9 cellular contexts compared by ENCODE assay signal in genomic region chr16:67001159-67001486, GRCh38. TPM values are rescaled to one million over a fixed set of nuclear protein-coding genes. Genes with fewer than 3 reads are reported as not detected.
DNase-seq lines count a peak whose midpoint lies in the region; ATAC-seq, FAIRE-seq and TF ChIP-seq lines count a peak whose summit lies in the region.
"Had no signal": no experiment of that assay in that cellular context is flagged by ENCODE, and none has a peak within 500 bp of the region (broad histone marks: within the 10 kb centered on the region; RNA-seq: fewer than 3 reads in every experiment).

No MANE protein-coding gene starts in this region.

- peak overlapping the region; percentile 17 to 84 for H3K4me3 Mint-ChIP-seq in activated T-cell treated with anti-CD3 and anti-CD28 coated beads, Interleukin-2, amount 50 U/mL, for 72 hours

- H3K9me3 Mint-ChIP-seq in activated T-cell treated with anti-CD3 and anti-CD28 coated beads, Interleukin-2, amount 50 U/mL, for 72 hours, result no peaks in the 10 kb centered on the region
- H3K9me3 Mint-ChIP-seq: CD4-positive, alpha-beta T cell had no signal

- no peaks in the 10 kb centered on the region for H3K27me3 ChIP-seq in keratinocyte (ENCODE audit: control insufficient read depth, extremely low read depth, insufficient read depth, low read length)
- H3K27me3 ChIP-seq in thoracic aorta (replicated peaks; ENCODE audit: insufficient read depth), result no peaks in the 10 kb centered on the region

- no peak overlapping the region for H3K9ac ChIP-seq in keratinocyte (ENCODE audit: control insufficient read depth, extremely low read depth, insufficient read depth, low read length)

- peak overlapping the region; percentile 48 for H3K4me3 ChIP-seq in astrocyte of the spinal cord (ENCODE audit: low read depth, low read length)
- no peak overlapping the region for H3K4me3 ChIP-seq in keratinocyte (ENCODE audit: control insufficient read depth in 2 of 3, extremely low read depth in 1 of 3, insufficient read depth in 2 of 3, low read depth in 1 of 3, low read length in 3 of 3)
- peak overlapping the region; percentile 71 for H3K4me3 ChIP-seq in thoracic aorta

- ATAC-seq in activated T-cell treated with anti-CD3 and anti-CD28 coated beads, Interleukin-2, amount 50 U/mL, for 72 hours (replicated peaks in 1 of 2), result no peak
- ATAC-seq in thoracic aorta (ENCODE audit: insufficient number of reproducible peaks, low FRiP score, low read depth) (no peak), GM21786 (IDR thresholded peaks at IDR 0.05; ENCODE audit: unreplicated experiment) (no peak)

- DNase-seq in activated T-cell treated with anti-CD3 and anti-CD28 coated beads, Interleukin-2, amount 50 U/mL, for 72 hours, result no peak
- DNase-seq in activated T-cell treated with anti-CD3 and anti-CD28 coated beads for 4 hours (no peak), astrocyte of the spinal cord (ENCODE audit: low read depth, low spot score) (no peak), keratinocyte (ENCODE audit: low read depth, low spot score) (no peak), thoracic aorta (ENCODE audit: low spot score) (no peak), GM19239 (ENCODE audit: insufficient read length, low spot score) (no peak), GM12891 (ENCODE audit: insufficient read length, low spot score) (no peak)

- dilution Hi-C loops in keratinocyte (cut with MboI; ENCODE audit: extremely low pct_ligation_motif_present, low sequenced_read_pairs), result no loop called here

- H3K79me2 ChIP-seq in keratinocyte (ENCODE audit: control insufficient read depth, insufficient read depth, low read length), result no peaks in the 10 kb centered on the region

- H3K4me1 Mint-ChIP-seq in activated T-cell treated with anti-CD3 and anti-CD28 coated beads, Interleukin-2, amount 50 U/mL, for 72 hours (ENCODE audit: low read depth), result peaks cover 36% of the 10 kb centered on the region

- in situ Hi-C loops in astrocyte of the spinal cord (cut with HindIII; ENCODE audit: low sequenced_read_pairs), result no loop called here

- no peaks in the 10 kb centered on the region for H4K20me1 ChIP-seq in keratinocyte (ENCODE audit: control insufficient read depth, extremely low read depth, insufficient read depth, low read length)

- peak overlapping the region; percentile 51 for H3K4me2 ChIP-seq in keratinocyte (ENCODE audit: control insufficient read depth, extremely low read depth, insufficient read depth, low read depth, low read length)

- no peaks in the 10 kb centered on the region for H3K9me1 ChIP-seq in keratinocyte (ENCODE audit: control insufficient read depth, extremely low read depth, insufficient read depth, low read length)

- H3K27ac ChIP-seq in keratinocyte (ENCODE audit: control insufficient read depth, insufficient read depth, low read length) (no peak overlapping the region), thoracic aorta (no peak overlapping the region)

- no peaks in the 10 kb centered on the region for H3K27me3 Mint-ChIP-seq in activated T-cell treated with anti-CD3 and anti-CD28 coated beads, Interleukin-2, amount 50 U/mL, for 72 hours (ENCODE audit: low read depth)
- H3K27me3 Mint-ChIP-seq: CD4-positive, alpha-beta T cell had no signal

- no peak overlapping the region for H3K27ac Mint-ChIP-seq in activated T-cell treated with anti-CD3 and anti-CD28 coated beads, Interleukin-2, amount 50 U/mL, for 72 hours

- H3K36me3 Mint-ChIP-seq in activated T-cell treated with anti-CD3 and anti-CD28 coated beads, Interleukin-2, amount 50 U/mL, for 72 hours (ENCODE audit: insufficient read depth in 2 of 2), result peaks cover 2 to 5% of the 10 kb centered on the region in 2 donors

- FAIRE-seq in keratinocyte (lab: Jason Lieb, UNC) (no peak), GM19239 (lab: Jason Lieb, UNC) (no peak), GM12891 (lab: Jason Lieb, UNC) (no peak)

- no peak overlapping the region for H2AFZ ChIP-seq in keratinocyte (ENCODE audit: control insufficient read depth, low read length)

- TF ChIP-seq CTCF in astrocyte of the spinal cord (IDR thresholded peaks at IDR 0.05; ENCODE audit: low read depth, low read length) (no peak), keratinocyte (optimal IDR thresholded peaks at IDR 0.05 in 1 of 3, IDR thresholded peaks at IDR 0.05 in 1 of 3, conservative IDR thresholded peaks at IDR 0.05 in 1 of 3; ENCODE audit: extremely low read depth in 1 of 3, insufficient read depth in 2 of 3, low read length in 3 of 3) (no peak), thoracic aorta (IDR thresholded peaks at IDR 0.05) (no peak)

- H3K9me3 ChIP-seq in keratinocyte (ENCODE audit: control insufficient read depth, low read depth, low read length), result no peaks in the 10 kb centered on the region
- no peaks in the 10 kb centered on the region for H3K9me3 ChIP-seq in thoracic aorta

- H3K36me3 ChIP-seq in keratinocyte (ENCODE audit: control insufficient read depth in 2 of 2, extremely low read depth in 1 of 2, insufficient read depth in 2 of 2, low read length in 2 of 2) (peaks cover 0 to 2% of the 10 kb centered on the region in 2 experiments), thoracic aorta (no peaks in the 10 kb centered on the region)

- no peak for TF ChIP-seq POLR2A in GM12891 (IDR thresholded peaks at IDR 0.05; ENCODE audit: low read depth, low read length)

- H3K4me1 ChIP-seq in keratinocyte (ENCODE audit: control insufficient read depth, extremely low read depth, insufficient read depth, low read length), result peaks cover 8% of the 10 kb centered on the region
- H3K4me1 ChIP-seq in thoracic aorta (ENCODE audit: control insufficient read depth in 1 of 2, low read depth in 2 of 2), result peaks cover 12 to 34% of the 10 kb centered on the region in 2 donors

TF ChIP-seq in GM12891, 5 proteins besides CTCF, POLR2A, EP300 and RAD21:
- TF ChIP-seq SPI1 (IDR thresholded peaks at IDR 0.05; ENCODE audit: low read depth, low read length) (no peak), POLR2AphosphoS5 (IDR thresholded peaks at IDR 0.05; ENCODE audit: low read depth, low read length) (no peak), POU2F2 (IDR thresholded peaks at IDR 0.05; ENCODE audit: low read depth, low read length) (no peak), PAX5 (IDR thresholded peaks at IDR 0.05; ENCODE audit: insufficient read depth, low read length, severe bottlenecking) (no peak), TAF1 (IDR thresholded peaks at IDR 0.05; ENCODE audit: low read depth, low read length) (no peak)

RNA-seq across cellular contexts. Expression of gene CES4A, which starts 12.7 kb away (rescaled TPM):
- total RNA-seq in activated T-cell treated with anti-CD3 and anti-CD28 coated beads, Interleukin-2, amount 50 U/mL, for 72 hours, result 10 to 100 TPM; 24.4 to 38.8 TPM
- polyA plus RNA-seq in keratinocyte, result 5.1 to 12.8 TPM (median 6.6 TPM) in 3 replicates
- 3.3 TPM for polyA plus RNA-seq in keratinocyte (2011; ENCODE audit: low read depth)
- 3.6 and 3.9 TPM in 2 replicates for polyA plus RNA-seq in keratinocyte (2011; cell fraction: cytosol; rRNA removed)
- polyA plus RNA-seq in keratinocyte (2011; cell fraction: nucleus; rRNA removed), result 48.3 and 56.6 TPM in 2 replicates
- polyA plus RNA-seq in keratinocyte (2012; ENCODE audit: low replicate concordance), result 2.9 and 6.8 TPM in 2 replicates
- polyA minus RNA-seq in keratinocyte, result 5.0 to 6.8 TPM (median 5.4 TPM) in 3 replicates
- not detected for polyA minus RNA-seq in keratinocyte (2011; cell fraction: cytosol; rRNA and poly(A)+ RNA removed)
- polyA minus RNA-seq in keratinocyte (2011; cell fraction: nucleus; rRNA and poly(A)+ RNA removed), result 2.8 and 4.2 TPM in 2 replicates
- total RNA-seq in thoracic aorta, result 1 to 10 TPM; 7.4 to 9.5 TPM
- 6.8 TPM for polyA plus RNA-seq in GM12891 (2012; ENCODE audit: low read depth, missing spikeins)

RNA-seq across cellular contexts. Expression of gene CBFB, which starts 27.8 kb away (rescaled TPM):
- 100 to 1,000 TPM; 106 to 133 TPM for total RNA-seq in activated T-cell treated with anti-CD3 and anti-CD28 coated beads, Interleukin-2, amount 50 U/mL, for 72 hours
- polyA plus RNA-seq in keratinocyte, result 18.0 to 55.9 TPM (median 39.7 TPM) in 3 replicates
- polyA plus RNA-seq in keratinocyte (2011; ENCODE audit: low read depth), result 72.1 TPM
- polyA plus RNA-seq in keratinocyte (2011; cell fraction: cytosol; rRNA removed), result 28.7 and 32.0 TPM in 2 replicates
- polyA plus RNA-seq in keratinocyte (2011; cell fraction: nucleus; rRNA removed), result 19.3 and 37.5 TPM in 2 replicates
- 33.0 and 36.9 TPM in 2 replicates for polyA plus RNA-seq in keratinocyte (2012; ENCODE audit: low replicate concordance)
- polyA minus RNA-seq in keratinocyte, result 9.6 to 35.9 TPM (median 15.7 TPM) in 3 replicates
- polyA minus RNA-seq in keratinocyte (2011; cell fraction: cytosol; rRNA and poly(A)+ RNA removed), result 22.8 TPM
- polyA minus RNA-seq in keratinocyte (2011; cell fraction: nucleus; rRNA and poly(A)+ RNA removed), result 11.6 and 20.8 TPM in 2 replicates
- 10 to 100 TPM; 28.3 to 79.7 TPM for total RNA-seq in thoracic aorta
- polyA plus RNA-seq in GM12891 (2012; ENCODE audit: low read depth, missing spikeins), result 28.7 TPM

RNA-seq across cellular contexts. Expression of gene CES3, which starts 40.1 kb away (rescaled TPM):
- 10 to 100 TPM in 1 of 2 donors, 1 to 10 TPM in 1; 6.9 to 11.5 TPM for total RNA-seq in activated T-cell treated with anti-CD3 and anti-CD28 coated beads, Interleukin-2, amount 50 U/mL, for 72 hours
- polyA plus RNA-seq in keratinocyte, result 0.63 to 2.7 TPM (median 1.5 TPM) in 3 replicates
- polyA plus RNA-seq in keratinocyte (2011; ENCODE audit: low read depth), result 1.8 TPM
- 0.28 and 0.45 TPM in 2 replicates for polyA plus RNA-seq in keratinocyte (2011; cell fraction: cytosol; rRNA removed)
- 7.4 and 8.5 TPM in 2 replicates for polyA plus RNA-seq in keratinocyte (2011; cell fraction: nucleus; rRNA removed)
- polyA plus RNA-seq in keratinocyte (2012; ENCODE audit: low replicate concordance), result 0.57 and 2.9 TPM in 2 replicates
- 0.32 to 2.0 TPM (median 1.6 TPM) in 3 replicates for polyA minus RNA-seq in keratinocyte
- not detected for polyA minus RNA-seq in keratinocyte (2011; cell fraction: cytosol; rRNA and poly(A)+ RNA removed)
- 2.8 and 3.7 TPM in 2 replicates for polyA minus RNA-seq in keratinocyte (2011; cell fraction: nucleus; rRNA and poly(A)+ RNA removed)
- total RNA-seq in thoracic aorta, result 1 to 10 TPM in 1 of 2 donors, under 1 TPM in 1; 0.63 to 1.1 TPM
- 0.50 TPM for polyA plus RNA-seq in GM12891 (2012; ENCODE audit: low read depth, missing spikeins)

Comparison
In these comparisons a context has a peak if more than half of its experiments do, and no peak if none do; other contexts are left out.
1. H3K4me3 ChIP-seq: peak in astrocyte of the spinal cord (single experiment) and thoracic aorta (single experiment); none in keratinocyte (0 of 3).